In the genomic region with DNA sequence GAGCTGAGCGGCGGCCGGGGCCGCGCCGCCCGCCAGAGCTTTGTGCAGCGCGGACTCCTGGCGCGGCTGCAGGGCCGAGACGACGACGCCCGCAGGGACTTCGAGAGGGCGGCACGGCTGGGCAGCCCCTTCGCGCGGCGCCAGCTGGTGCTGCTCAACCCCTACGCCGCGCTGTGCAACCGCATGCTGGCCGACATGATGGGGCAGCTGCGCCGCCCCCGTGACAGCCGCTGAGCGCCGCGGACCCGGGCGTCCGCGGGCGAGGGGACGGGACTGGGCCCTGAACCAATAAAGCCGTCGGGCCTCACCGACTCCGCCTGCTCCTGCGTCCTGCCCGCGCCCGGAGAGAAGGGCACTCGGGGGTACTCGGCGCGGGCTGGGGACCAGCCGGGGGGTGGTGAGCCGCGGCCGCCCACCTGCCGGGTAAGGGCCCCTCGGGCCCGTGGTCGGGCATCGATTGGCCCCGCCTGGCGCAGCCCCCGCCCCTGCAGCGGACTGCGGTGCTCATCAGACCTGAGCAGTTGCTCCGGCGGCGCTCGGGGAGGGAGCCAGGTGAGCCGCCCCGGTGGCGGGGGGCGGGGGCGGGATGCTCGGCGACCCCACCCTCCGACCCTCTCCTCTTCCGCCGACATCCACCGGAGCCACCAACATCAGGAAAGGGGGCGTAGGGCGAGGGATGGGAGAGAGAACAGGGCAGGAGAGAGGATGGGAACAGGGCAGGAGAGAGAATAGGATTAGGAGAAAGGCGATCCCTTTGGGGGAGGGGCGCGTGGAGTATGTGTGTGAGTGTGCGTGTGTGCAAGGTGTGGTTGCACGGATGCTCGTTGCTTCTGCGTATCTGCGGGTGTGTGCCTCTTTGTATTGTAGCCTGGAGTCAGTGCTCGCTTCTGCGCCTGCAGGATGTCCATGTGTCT, we compare ENCODE assay signal across 8 cellular contexts. TPM values are rescaled to one million over a fixed set of nuclear protein-coding genes. Genes with fewer than 3 reads are reported as not detected.
DNase-seq lines count a peak whose midpoint lies in the region; ATAC-seq and TF ChIP-seq lines count a peak whose summit lies in the region.

A gene (plus strand): TSS at position 510 of the 914 bp plus-strand sequence. CDS start 610 bp downstream, outside the sequence.

- TF ChIP-seq CTCF in HCT116 (IDR thresholded peaks at IDR 0.05 in 2 of 3, conservative IDR thresholded peaks at IDR 0.05 in 1 of 3; ENCODE audit: borderline replicate concordance in 1 of 3, insufficient read depth in 1 of 3, low read depth in 2 of 3, low read length in 2 of 3) = no peak
- TF ChIP-seq CTCF in lower leg skin (IDR thresholded peaks at IDR 0.05) = no peak

- H3K36me3 ChIP-seq in HCT116 (ENCODE audit: control insufficient read depth in 1 of 2, insufficient read depth in 2 of 2, low read length in 2 of 2) = no peaks in the 10 kb centered on the region; a peak in 1 of 4 replicates
- H3K36me3 ChIP-seq in duodenal mucosa (ENCODE audit: control insufficient read depth in 1 of 2, insufficient read depth in 2 of 2, low read length in 2 of 2) = peaks cover 10 to 13% of the 10 kb centered on the region in 2 donors

- no peaks in the 10 kb centered on the region for H4K20me1 ChIP-seq in HCT116 (ENCODE audit: insufficient read depth)

- H3K9ac ChIP-seq in HCT116 (ENCODE audit: low read length) = peak within 1 kb of the TSS; percentile 65
- H3K9ac ChIP-seq in duodenal mucosa (ENCODE audit: low read depth in 1 of 2, low read length in 2 of 2) = peak within 1 kb of the TSS; percentile 79 to 91

- WGBS in lower leg skin, 2 donors = 1 to 4% methylated on average over 40 to 41 of the region's 94 CpGs

- RAD21 ChIA-PET in HCT116 (lab: Charles Lee; ENCODE audit: low non-redundant PET in 1 of 2, low total read pairs in 2 of 2, uncharacterized antibody in 2 of 2, unreplicated experiment in 2 of 2) = no interaction called here

- TF ChIP-seq POLR2A in HCT116 (IDR thresholded peaks at IDR 0.05; ENCODE audit: borderline replicate concordance, extremely low read depth, insufficient read depth, insufficient read length) (no peak), lower leg skin (IDR thresholded peaks at IDR 0.05) (no peak)

- H3K4me1 ChIP-seq in HCT116 (ENCODE audit: control insufficient read depth in 1 of 2, insufficient read depth in 2 of 2, low read length in 2 of 2) (peaks cover 13 to 24% of the 10 kb centered on the region in 2 experiments), duodenal mucosa (ENCODE audit: control insufficient read depth in 1 of 2, insufficient read depth in 2 of 2, low read length in 2 of 2) (peaks cover 65 to 78% of the 10 kb centered on the region in 2 donors)

- TF ChIP-seq RAD21 in HCT116 (IDR thresholded peaks at IDR 0.05; ENCODE audit: low read depth) = no peak

- peak within 1 kb of the TSS; percentile 45 for H2AFZ ChIP-seq in HCT116 (ENCODE audit: low read depth, low read length, poor library complexity, severe bottlenecking)

- no peaks in the 10 kb centered on the region for H3K9me2 ChIP-seq in HCT116 (ENCODE audit: insufficient read depth)

- H3K4me3 ChIP-seq in HCT116 (replicated peaks in 1 of 2; ENCODE audit: low read depth in 1 of 2, low read length in 2 of 2) (peak within 1 kb of the TSS; percentile 89 to 94), duodenal mucosa (ENCODE audit: low read depth in 1 of 2, low read length in 2 of 2) (peak within 1 kb of the TSS; percentile 92 to 97), lower leg skin (ENCODE audit: low read depth, poor library complexity, severe bottlenecking) (peak within 1 kb of the TSS; percentile 63)

- H3K4me2 ChIP-seq in HCT116 (ENCODE audit: low read length) = peak within 1 kb of the TSS; percentile 82

- POLR2A ChIA-PET in HCT116 (lab: Charles Lee) = no interaction called here

- H3K27me3 ChIP-seq in HCT116 (ENCODE audit: insufficient read depth, low read length) (no peaks in the 10 kb centered on the region), duodenal mucosa (ENCODE audit: control insufficient read depth in 1 of 2, insufficient read depth in 2 of 2, low read length in 2 of 2) (no peaks in the 10 kb centered on the region)

- peak; percentile 85 for ATAC-seq in HCT116

- intact Hi-C loops in HCT116 (cut with micrococcal nuclease) (no loop called here), lower leg skin (cut with DNase I; ENCODE audit: low total_unique reads) (no loop called here)

- no TSS peak for BruUV-seq in HCT116 (replicated peaks; lab: Mats Ljungman, UMichigan)

- H3K9me3 ChIP-seq in HCT116 (ENCODE audit: control insufficient read depth in 1 of 2, insufficient read depth in 1 of 2, low read depth in 1 of 2, low read length in 2 of 2) (no peaks in the 10 kb centered on the region), duodenal mucosa (ENCODE audit: control insufficient read depth in 1 of 2, low read length in 2 of 2) (no peaks in the 10 kb centered on the region)

- CTCF ChIA-PET in HCT116 (lab: Charles Lee) = no interaction called here

- H3K79me2 ChIP-seq in HCT116 (ENCODE audit: insufficient read depth, low read length) = no peaks in the 10 kb centered on the region

- DNase-seq in ELR (ENCODE audit: low read depth) (peak; percentile 41), HCT116 (ENCODE audit: low read depth, low spot score) (no peak), NCI-H2171 treated with DMSO at 0.1 percent for 48 hours (lab: John Stamatoyannopoulos, UW) (peak; percentile 61), lower leg skin (ENCODE audit: low spot score in 2 of 2) (peak in 1 of 2 donors; percentile 93), HCEC 1CT (no peak)
- peak; percentile 72 for DNase-seq in activated CD4-positive, alpha-beta T cell treated with anti-CD3 and anti-CD28 coated beads, Interleukin-2, amount 50 U/mL, for 1 hour
- peak; percentile 75 for DNase-seq in stimulated activated CD4-positive, alpha-beta T cell treated with anti-CD3 and anti-CD28 coated beads, Interleukin-4, amount 100 ng/mL, for 24 hours

- H3K27ac ChIP-seq in HCT116 (ENCODE audit: low read depth, low read length) (peak within 1 kb of the TSS; percentile 87), duodenal mucosa (ENCODE audit: low read depth, low read length) (peak within 1 kb of the TSS; percentile 84)

TF ChIP-seq in HCT116, 20 proteins besides CTCF, POLR2A, EP300 and RAD21 (continues in another document):
- TF ChIP-seq JUND (IDR thresholded peaks at IDR 0.05) (no peak), TCF7L2 (IDR thresholded peaks at IDR 0.05; ENCODE audit: borderline replicate concordance, extremely low read depth, insufficient read depth, insufficient read length) (no peak), SRF (IDR thresholded peaks at IDR 0.05; ENCODE audit: low read depth) (peak; percentile 92), CBX3 (IDR thresholded peaks at IDR 0.05; ENCODE audit: low read depth) (no peak), FOSL1 (IDR thresholded peaks at IDR 0.05; ENCODE audit: low read depth) (no peak), EZH2 (IDR thresholded peaks at IDR 0.05) (no peak), POLR2AphosphoS5 (IDR thresholded peaks at IDR 0.05; ENCODE audit: low read depth, low read length) (peak; percentile 61), YY1 (IDR thresholded peaks at IDR 0.05; ENCODE audit: extremely low read depth, insufficient replicate concordance, low read depth, low read length) (peak; percentile 84), EZH2phosphoT487 (IDR thresholded peaks at IDR 0.05; ENCODE audit: borderline replicate concordance) (no peak), CEBPB (IDR thresholded peaks at IDR 0.05; ENCODE audit: low read depth) (no peak), EGR1 (IDR thresholded peaks at IDR 0.05; ENCODE audit: low read depth) (peak; percentile 80), SP1 (IDR thresholded peaks at IDR 0.05; ENCODE audit: low read depth) (peak; percentile 77), SIN3A (IDR thresholded peaks at IDR 0.05; ENCODE audit: low read depth) (peak; percentile 68), ELF1 (IDR thresholded peaks at IDR 0.05; ENCODE audit: borderline replicate concordance, low read depth) (no peak)
- TF ChIP-seq, protein P1, sequence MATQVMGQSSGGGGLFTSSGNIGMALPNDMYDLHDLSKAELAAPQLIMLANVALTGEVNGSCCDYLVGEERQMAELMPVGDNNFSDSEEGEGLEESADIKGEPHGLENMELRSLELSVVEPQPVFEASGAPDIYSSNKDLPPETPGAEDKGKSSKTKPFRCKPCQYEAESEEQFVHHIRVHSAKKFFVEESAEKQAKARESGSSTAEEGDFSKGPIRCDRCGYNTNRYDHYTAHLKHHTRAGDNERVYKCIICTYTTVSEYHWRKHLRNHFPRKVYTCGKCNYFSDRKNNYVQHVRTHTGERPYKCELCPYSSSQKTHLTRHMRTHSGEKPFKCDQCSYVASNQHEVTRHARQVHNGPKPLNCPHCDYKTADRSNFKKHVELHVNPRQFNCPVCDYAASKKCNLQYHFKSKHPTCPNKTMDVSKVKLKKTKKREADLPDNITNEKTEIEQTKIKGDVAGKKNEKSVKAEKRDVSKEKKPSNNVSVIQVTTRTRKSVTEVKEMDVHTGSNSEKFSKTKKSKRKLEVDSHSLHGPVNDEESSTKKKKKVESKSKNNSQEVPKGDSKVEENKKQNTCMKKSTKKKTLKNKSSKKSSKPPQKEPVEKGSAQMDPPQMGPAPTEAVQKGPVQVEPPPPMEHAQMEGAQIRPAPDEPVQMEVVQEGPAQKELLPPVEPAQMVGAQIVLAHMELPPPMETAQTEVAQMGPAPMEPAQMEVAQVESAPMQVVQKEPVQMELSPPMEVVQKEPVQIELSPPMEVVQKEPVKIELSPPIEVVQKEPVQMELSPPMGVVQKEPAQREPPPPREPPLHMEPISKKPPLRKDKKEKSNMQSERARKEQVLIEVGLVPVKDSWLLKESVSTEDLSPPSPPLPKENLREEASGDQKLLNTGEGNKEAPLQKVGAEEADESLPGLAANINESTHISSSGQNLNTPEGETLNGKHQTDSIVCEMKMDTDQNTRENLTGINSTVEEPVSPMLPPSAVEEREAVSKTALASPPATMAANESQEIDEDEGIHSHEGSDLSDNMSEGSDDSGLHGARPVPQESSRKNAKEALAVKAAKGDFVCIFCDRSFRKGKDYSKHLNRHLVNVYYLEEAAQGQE (IDR thresholded peaks at IDR 0.05; ENCODE audit: low read depth) = no peak
- TF ChIP-seq, protein P2, sequence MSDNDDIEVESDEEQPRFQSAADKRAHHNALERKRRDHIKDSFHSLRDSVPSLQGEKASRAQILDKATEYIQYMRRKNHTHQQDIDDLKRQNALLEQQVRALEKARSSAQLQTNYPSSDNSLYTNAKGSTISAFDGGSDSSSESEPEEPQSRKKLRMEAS (IDR thresholded peaks at IDR 0.05) = peak; percentile 72
- TF ChIP-seq, protein P3, sequence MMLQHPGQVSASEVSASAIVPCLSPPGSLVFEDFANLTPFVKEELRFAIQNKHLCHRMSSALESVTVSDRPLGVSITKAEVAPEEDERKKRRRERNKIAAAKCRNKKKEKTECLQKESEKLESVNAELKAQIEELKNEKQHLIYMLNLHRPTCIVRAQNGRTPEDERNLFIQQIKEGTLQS (IDR thresholded peaks at IDR 0.05) = no peak

RNA-seq across cellular contexts. Expression of the gene that starts here (rescaled TPM):
- total RNA-seq in HCT116 (2021; ENCODE audit: unreplicated experiment) (27.0 TPM), lower leg skin (10 to 100 TPM; 18.8 to 22.8 (median 21.0) TPM)
- polyA plus RNA-seq in HCT116 (2012) = 21.8 and 26.5 TPM in 2 replicates

Comparison
In these comparisons a context has a peak if more than half of its experiments do, and no peak if none do; other contexts are left out.
1. DNase-seq: peak in ELR (single experiment), NCI-H2171 treated with DMSO at 0.1 percent for 48 hours (single experiment), activated CD4-positive, alpha-beta T cell treated with anti-CD3 and anti-CD28 coated beads, Interleukin-2, amount 50 U/mL, for 1 hour (single experiment) and stimulated activated CD4-positive, alpha-beta T cell treated with anti-CD3 and anti-CD28 coated beads, Interleukin-4, amount 100 ng/mL, for 24 hours (single experiment); none in HCT116 (single experiment) and HCEC 1CT (single experiment).
2. Peak in every context shown above with its lines, with median percentiles within 50 percentile points of each other: H3K4me3 ChIP-seq.